In the genomic region with DNA sequence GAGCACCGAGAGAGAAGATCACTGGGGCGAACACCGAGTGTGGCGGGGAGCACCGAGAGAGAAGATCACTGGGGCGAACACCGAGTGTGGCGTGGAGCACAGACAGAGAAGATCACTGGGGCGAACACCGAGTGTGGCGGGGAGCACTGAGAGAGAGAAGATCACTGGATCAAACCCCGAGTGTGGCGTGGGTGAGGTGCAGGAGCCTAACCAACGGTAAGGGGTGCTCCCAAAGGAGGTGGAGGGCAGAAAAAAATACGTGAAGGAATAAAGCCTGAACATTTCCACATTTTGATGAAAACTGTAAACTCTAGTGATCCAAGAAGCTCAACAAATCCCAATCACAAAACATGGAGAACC, we compare ENCODE assay signal across 6 cellular contexts.
DNase-seq lines count a peak whose midpoint lies in the region; ATAC-seq, FAIRE-seq and TF ChIP-seq lines count a peak whose summit lies in the region.
"Not testable (repeated sequence)": the region's sequence is repeated elsewhere in the genome, so short reads cannot be mapped to it uniquely, and the experiment has no call there.

No MANE protein-coding gene starts in this region.

- not testable (repeated sequence) for H3K18ac ChIP-seq in H9 (ENCODE audit: insufficient read length, low read depth, low read length)

- not testable (repeated sequence) for H2BK20ac ChIP-seq in H9 (ENCODE audit: low read depth, low read length, poor library complexity, severe bottlenecking)

- FAIRE-seq in K562 (lab: Jason Lieb, UNC); HepG2 (lab: Jason Lieb, UNC): not testable (repeated sequence)

- not testable (repeated sequence) for H2BK15ac ChIP-seq in H9 (ENCODE audit: low read depth, low read length)

- in situ Hi-C loops in K562 (cut with MboI); HepG2 (cut with HindIII; ENCODE audit: extremely low pct_ligation_motif_present, low pct_unique_long_range_greater_than_20kb): not testable (repeated sequence)

- H4K91ac ChIP-seq in H9 (ENCODE audit: insufficient read length, low read depth, low read length) = not testable (repeated sequence)

- not testable (repeated sequence) for H3K9ac ChIP-seq in H9 (ENCODE audit: extremely low read depth, insufficient read length, low read length); K562 (ENCODE audit: insufficient read depth in 1 of 2, low read depth in 2 of 2, low read length in 2 of 2); HepG2 (ENCODE audit: insufficient read depth, low read depth, low read length)

- H4K20me1 ChIP-seq in H9 (ENCODE audit: control insufficient read depth, insufficient read depth, insufficient read length) = not testable (repeated sequence)
- H4K20me1 ChIP-seq in K562 (replicated peaks; ENCODE audit: control insufficient read depth, insufficient read depth, low read length) (peaks cover 44% of the 10 kb centered on the region), HepG2 (ENCODE audit: insufficient read depth, low read length) (peaks cover 89% of the 10 kb centered on the region)

- TF ChIP-seq EP300 in K562 (IDR thresholded peaks at IDR 0.05; ENCODE audit: low read length); HepG2 (IDR thresholded peaks at IDR 0.05; ENCODE audit: low read depth in 2 of 2, low read length in 2 of 2); HepG2 (CRISPR knock-in tag; IDR thresholded peaks at IDR 0.05; ENCODE audit: borderline replicate concordance): not testable (repeated sequence)

- not testable (repeated sequence) for H3K4me3 Mint-ChIP-seq in CD8-positive, alpha-beta T cell; H9; WTC11; endothelial cell (ENCODE audit: unreplicated experiment)

- ATAC-seq in CD8-positive, alpha-beta T cell; WTC11; K562; HepG2: not testable (repeated sequence)

- peaks cover 45% of the 10 kb centered on the region for H3K36me3 Mint-ChIP-seq in CD8-positive, alpha-beta T cell
- not testable (repeated sequence) for H3K36me3 Mint-ChIP-seq in H9 (ENCODE audit: insufficient read depth in 1 of 3, low read depth in 3 of 3); WTC11; endothelial cell (ENCODE audit: low read depth, unreplicated experiment)

- not testable (repeated sequence) for TF ChIP-seq POLR2A in K562 (conservative IDR thresholded peaks at IDR 0.05); HepG2 (IDR thresholded peaks at IDR 0.05; ENCODE audit: insufficient read depth in 1 of 2, low read depth in 2 of 2, low read length in 2 of 2)

- H3K9me3 ChIP-seq in CD8-positive, alpha-beta T cell (ENCODE audit: low read length); H9 (ENCODE audit: control insufficient read depth, low read depth, low read length); K562 (replicated peaks; ENCODE audit: control insufficient read depth, insufficient read depth, low read depth, low read length); HepG2 (ENCODE audit: low read length): not testable (repeated sequence)

- intact Hi-C loops in CD8-positive, alpha-beta T cell (cut with DNase I, micrococcal nuclease) = loop anchor here in 1 of 2 experiments (5.0 kb wide), 1 partner anchor 33 kb away; no protein-coding TSS in a partner anchor
- intact Hi-C loops in K562 (cut with micrococcal nuclease); HepG2 (cut with micrococcal nuclease; ENCODE audit: unreplicated experiment): not testable (repeated sequence)

- not testable (repeated sequence) for H2AFZ ChIP-seq in H9 (ENCODE audit: low read length); K562 (ENCODE audit: low read depth, low read length); HepG2 (ENCODE audit: low read length)

- not testable (repeated sequence) for H2BK12ac ChIP-seq in H9 (ENCODE audit: insufficient read length, low read depth, low read length)

- TF ChIP-seq CTCF in CD8-positive, alpha-beta T cell (IDR thresholded peaks at IDR 0.05); H9 (conservative IDR thresholded peaks at IDR 0.05); WTC11 (IDR thresholded peaks at IDR 0.05); K562 (IDR thresholded peaks at IDR 0.05 in 2 of 3, conservative IDR thresholded peaks at IDR 0.05 in 1 of 3; ENCODE audit: insufficient read depth in 2 of 3, low read depth in 1 of 3, low read length in 3 of 3); endothelial cell (IDR thresholded peaks at IDR 0.05; ENCODE audit: unreplicated experiment); HepG2 (CRISPR knock-in tag; IDR thresholded peaks at IDR 0.05): not testable (repeated sequence)

- POLR2A ChIA-PET in CD8-positive, alpha-beta T cell (lab: Charles Lee); WTC11 (lab: Charles Lee); HepG2 (lab: Yijun Ruan, JAX): not testable (repeated sequence)
- POLR2A ChIA-PET in K562 (lab: Yijun Ruan, JAX) = interaction anchor here (0.5 kb wide), 1 partner anchor 43 kb away, joined by 3 read pairs; no protein-coding TSS in a partner anchor

- H2BK120ac ChIP-seq in H9 (ENCODE audit: low read depth, low read length, poor library complexity, severe bottlenecking) = not testable (repeated sequence)

- H3K79me2 ChIP-seq in H9 (ENCODE audit: insufficient read depth, low read length) (peaks cover 58% of the 10 kb centered on the region), K562 (ENCODE audit: control insufficient read depth, insufficient read depth, low read length) (peaks cover 90% of the 10 kb centered on the region), HepG2 (ENCODE audit: insufficient read depth, low read length) (peaks cover 91% of the 10 kb centered on the region)

- not testable (repeated sequence) for H3K56ac ChIP-seq in H9 (ENCODE audit: insufficient read length, low read depth, low read length)

- not testable (repeated sequence) for H3K9me3 Mint-ChIP-seq in CD8-positive, alpha-beta T cell; H9; WTC11; endothelial cell (ENCODE audit: unreplicated experiment)

- H2AK5ac ChIP-seq in H9 (ENCODE audit: insufficient read length, low read length) = not testable (repeated sequence)

- H3K4me1 ChIP-seq in CD8-positive, alpha-beta T cell (ENCODE audit: insufficient read depth, low read length) = peaks cover 43% of the 10 kb centered on the region
- H3K4me1 ChIP-seq in H9 (ENCODE audit: insufficient read depth, low read length) = not testable (repeated sequence)
- H3K4me1 ChIP-seq in K562 (replicated peaks in 1 of 2; ENCODE audit: control insufficient read depth in 2 of 2, insufficient read depth in 2 of 2, low read length in 2 of 2) (peaks cover 5 to 26% of the 10 kb centered on the region in 2 experiments; a peak in 4 of 5 replicates), HepG2 (ENCODE audit: insufficient read depth, low read length) (peaks cover 35% of the 10 kb centered on the region)

- WGBS in H9 (ENCODE audit: extremely low coverage, insufficient read length, low lambda C conversion rate) = no CpG with 5 or more reads among the region's 15 CpGs
- WGBS in K562 (ENCODE audit: insufficient coverage, low coverage, missing lambda C conversion rate) = 94% methylated on average over 7 of the region's 15 CpGs
- WGBS in HepG2 (ENCODE audit: low lambda C conversion rate) = 98% methylated on average over 15 of the region's 15 CpGs

- H3K36me3 ChIP-seq in CD8-positive, alpha-beta T cell (ENCODE audit: insufficient read depth, low read length) = not testable (repeated sequence)
- H3K36me3 ChIP-seq in K562 (ENCODE audit: control insufficient read depth, insufficient read depth, low read length) (peaks cover 30% of the 10 kb centered on the region; the same call in 2 of the 3 replicates), HepG2 (replicated peaks in 1 of 2; ENCODE audit: control insufficient read depth in 1 of 2, insufficient read depth in 2 of 2, low read length in 2 of 2) (peaks cover 2 to 20% of the 10 kb centered on the region in 2 experiments; a peak in 4 of 5 replicates)

- not testable (repeated sequence) for H3K79me1 ChIP-seq in H9 (ENCODE audit: insufficient read depth, low read depth, low read length, poor library complexity, severe bottlenecking)

- H4K5ac ChIP-seq in H9 (ENCODE audit: insufficient read length, low read depth, low read length) = not testable (repeated sequence)

- not testable (repeated sequence) for H3K27ac ChIP-seq in CD8-positive, alpha-beta T cell (ENCODE audit: low read depth, low read length); H9 (ENCODE audit: insufficient read length, low read depth, low read length); K562 (ENCODE audit: extremely low read depth, low read depth, low read length); HepG2 (ENCODE audit: extremely low read length, insufficient read depth, low read length)

- H3K4me1 Mint-ChIP-seq in CD8-positive, alpha-beta T cell (ENCODE audit: low read depth) = peaks cover 79% of the 10 kb centered on the region
- peaks cover 41 to 55% of the 10 kb centered on the region in 2 experiments for H3K4me1 Mint-ChIP-seq in H9
- peaks cover 74% of the 10 kb centered on the region for H3K4me1 Mint-ChIP-seq in WTC11
- peaks cover 74% of the 10 kb centered on the region for H3K4me1 Mint-ChIP-seq in endothelial cell (ENCODE audit: unreplicated experiment)

- not testable (repeated sequence) for H3K4ac ChIP-seq in H9 (ENCODE audit: low read depth, low read length)

- H3K23me2 ChIP-seq in H9 (ENCODE audit: insufficient read length, low read depth, low read length, poor library complexity, severe bottlenecking) = not testable (repeated sequence)

- not testable (repeated sequence) for H4K8ac ChIP-seq in H9 (replicated peaks; ENCODE audit: insufficient read length, low read depth, low read length)

- not testable (repeated sequence) for DNase-seq in CD8-positive, alpha-beta T cell; H9; WTC11 (ENCODE audit: low spot score); K562 (ENCODE audit: extremely low read depth in 1 of 4, low spot score in 3 of 4); endothelial cell (ENCODE audit: low spot score); HepG2 (ENCODE audit: low spot score)

- not testable (repeated sequence) for H3K14ac ChIP-seq in H9 (ENCODE audit: insufficient read depth, low read length)

- H3K9me1 ChIP-seq in K562 (ENCODE audit: control insufficient read depth, insufficient read depth, low read length) = not testable (repeated sequence)

- H3K4me2 ChIP-seq in H9 (ENCODE audit: insufficient read depth, insufficient read length, low read length); K562 (ENCODE audit: insufficient read depth, low read length); HepG2 (ENCODE audit: low read depth, low read length): not testable (repeated sequence)

- BruUV-seq in K562 (replicated peaks; lab: Mats Ljungman, UMichigan); HepG2 (replicated peaks; lab: Mats Ljungman, UMichigan): not testable (repeated sequence)

- peak overlapping the region; percentile 32 for H3K27ac Mint-ChIP-seq in CD8-positive, alpha-beta T cell
- H3K27ac Mint-ChIP-seq in H9 (peak overlapping the region; percentile 33 to 57 (median 40); a peak in 4 of 7 replicates), WTC11 (peak overlapping the region; percentile 89), endothelial cell (ENCODE audit: unreplicated experiment) (peak overlapping the region; percentile 72)

- H3T11ph ChIP-seq in H9 (ENCODE audit: low read length) = not testable (repeated sequence)

- H3K23ac ChIP-seq in H9 (ENCODE audit: insufficient read length, low read depth, low read length) = not testable (repeated sequence)

- not testable (repeated sequence) for H3K4me3 ChIP-seq in CD8-positive, alpha-beta T cell (ENCODE audit: low read depth, low read length); K562; HepG2 (replicated peaks in 1 of 3; ENCODE audit: insufficient read depth in 1 of 3, low read depth in 2 of 3, low read length in 3 of 3)

- H3K27me3 ChIP-seq in CD8-positive, alpha-beta T cell (ENCODE audit: insufficient read depth, low read length); H9 (ENCODE audit: insufficient read depth, low read length); K562 (ENCODE audit: control insufficient read depth in 2 of 2, insufficient read depth in 2 of 2, low read length in 2 of 2); HepG2 (ENCODE audit: control insufficient read depth in 1 of 2, insufficient read depth in 2 of 2, low read length in 2 of 2): not testable (repeated sequence)

- not testable (repeated sequence) for TF ChIP-seq RAD21 in K562 (CRISPR knock-in tag; conservative IDR thresholded peaks at IDR 0.05 in 1 of 2, IDR thresholded peaks at IDR 0.05 in 1 of 2); HepG2 (CRISPR knock-in tag; IDR thresholded peaks at IDR 0.05)

- CTCF ChIA-PET in CD8-positive, alpha-beta T cell (lab: Charles Lee) = interaction anchor here (0.7 to 1.1 kb wide), 2 partner anchors 10 to 100 kb away, joined by 3 to 4 read pairs; no protein-coding TSS in a partner anchor
- CTCF ChIA-PET in WTC11 (lab: Charles Lee); K562 (lab: Yijun Ruan, JAX; ENCODE audit: low intra/inter-chr PET ratio); HepG2 (lab: Yijun Ruan, JAX; ENCODE audit: low intra/inter-chr PET ratio, low total read pairs): not testable (repeated sequence)

- H3K27me3 Mint-ChIP-seq in CD8-positive, alpha-beta T cell (ENCODE audit: low read depth); H9 (ENCODE audit: low read depth); WTC11 (ENCODE audit: low read depth): not testable (repeated sequence)
- peaks cover 15% of the 10 kb centered on the region for H3K27me3 Mint-ChIP-seq in endothelial cell (ENCODE audit: unreplicated experiment)

- H2BK5ac ChIP-seq in H9 (ENCODE audit: insufficient read length, low read length) = not testable (repeated sequence)

Comparison
In these comparisons a context has a peak if more than half of its experiments do, and no peak if none do; other contexts are left out.
1. H3K27ac Mint-ChIP-seq: peak in every context shown above with its lines; median percentile 89 in WTC11; 72 in endothelial cell; 40 in H9; 32 in CD8-positive, alpha-beta T cell.